Comparison of ENCODE assay signal across 10 cellular contexts in genomic region chr19:44943801-44944249, GRCh38. TPM values are rescaled to one million over a fixed set of nuclear protein-coding genes. Genes with fewer than 3 reads are reported as not detected.
DNase-seq lines count a peak whose midpoint lies in the region; ATAC-seq and TF ChIP-seq lines count a peak whose summit lies in the region.
"Had no signal": no experiment of that assay in that cellular context is flagged by ENCODE, and none has a peak within 500 bp of the region (broad histone marks: within the 10 kb centered on the region; RNA-seq: fewer than 3 reads in every experiment).

No MANE protein-coding gene starts in this region.

- no peak overlapping the region for H3K27ac Mint-ChIP-seq in endothelial cell (ENCODE audit: unreplicated experiment)
- H3K27ac Mint-ChIP-seq: T-helper 1 cell treated with Interleukin-12 subunit alpha and Interleukin-12 subunit beta and Interleukin-4 antibody, amounts not matched to agents 30 μg/mL and 1 μg/mL, for 36 hours had no signal

- H3K4me3 ChIP-seq in OCI-LY1 (ENCODE audit: low read depth, low read length, poor library complexity, severe bottlenecking) (no peak overlapping the region), right cardiac atrium (ENCODE audit: low read length) (no peak overlapping the region)

- peak overlapping the region; percentile 13; the same call in 1 of the 2 replicates for H3K9ac ChIP-seq in OCI-LY1 (ENCODE audit: low read length)

- DNase-seq in AG08395 (ENCODE audit: low spot score) (peak; percentile 42), right cardiac atrium (peak in 2 of 3 donors; percentile 72 to 76), endothelial cell (ENCODE audit: low spot score) (no peak), cerebellum (ENCODE audit: low spot score) (no peak)
- no peak for DNase-seq in effector CD4-positive, alpha-beta T cell

- H2AFZ ChIP-seq in OCI-LY1 (ENCODE audit: low read length) = no peak overlapping the region

- H3F3A ChIP-seq in OCI-LY1 (ENCODE audit: insufficient read depth, low read length) = peaks cover 4% of the 10 kb centered on the region; the same call in 1 of the 2 replicates

- no peaks in the 10 kb centered on the region for H3K36me3 ChIP-seq in OCI-LY1 (ENCODE audit: insufficient read depth, low read length)

- no peaks in the 10 kb centered on the region for H3K9me3 ChIP-seq in OCI-LY1 (ENCODE audit: low read length)
- no peaks in the 10 kb centered on the region for H3K9me3 ChIP-seq in right cardiac atrium (ENCODE audit: control insufficient read depth, low read length)

- H4K20me1 ChIP-seq in OCI-LY1 (ENCODE audit: insufficient read depth, low read length) = no peaks in the 10 kb centered on the region

- intact Hi-C loops in right cardiac atrium (cut with DNase I) = loop anchor here in 1 of 4 donors (5.0 kb wide), 1 partner anchor 37 kb away; the partner anchor contains the start of gene APOE

- H3K27me3 ChIP-seq in OCI-LY1 (ENCODE audit: insufficient read depth, low read length) = no peaks in the 10 kb centered on the region
- no peaks in the 10 kb centered on the region for H3K27me3 ChIP-seq in right cardiac atrium (ENCODE audit: control insufficient read depth, insufficient read depth)

- ATAC-seq in GM19463 (IDR thresholded peaks at IDR 0.05; ENCODE audit: unreplicated experiment) (peak; percentile 71), right cardiac atrium (peak; percentile 36 to 40), GM21825 (IDR thresholded peaks at IDR 0.05; ENCODE audit: unreplicated experiment) (no peak)

- no peaks in the 10 kb centered on the region for H3K36me3 Mint-ChIP-seq in endothelial cell (ENCODE audit: low read depth, unreplicated experiment)

- H3K27me3 Mint-ChIP-seq in endothelial cell (ENCODE audit: unreplicated experiment) = peaks cover 2% of the 10 kb centered on the region

- 38% methylated on average over 10 of the region's 10 CpGs for WGBS in right cardiac atrium

- H3K27ac ChIP-seq in OCI-LY1 (ENCODE audit: low read depth, low read length, poor library complexity, severe bottlenecking) (peak overlapping the region; percentile 79), right cardiac atrium (ENCODE audit: low read length) (no peak overlapping the region)

- no peak overlapping the region for H3K4me3 Mint-ChIP-seq in endothelial cell (ENCODE audit: unreplicated experiment)
- H3K4me3 Mint-ChIP-seq: T-helper 1 cell treated with Interleukin-12 subunit alpha and Interleukin-12 subunit beta and Interleukin-4 antibody, amounts not matched to agents 30 μg/mL and 1 μg/mL, for 36 hours had no signal

- H3K9me2 ChIP-seq in OCI-LY1 (ENCODE audit: low read depth, low read length) = no peaks in the 10 kb centered on the region

- peak overlapping the region; percentile 31; the same call in 1 of the 2 replicates for H3K4me2 ChIP-seq in OCI-LY1 (ENCODE audit: low read length)

- TF ChIP-seq CTCF in OCI-LY1 (IDR thresholded peaks at IDR 0.05; ENCODE audit: low read length) = peak; percentile 16; the same call in 1 of the 2 replicates
- TF ChIP-seq CTCF in endothelial cell (IDR thresholded peaks at IDR 0.05; ENCODE audit: unreplicated experiment) = no peak

- no peaks in the 10 kb centered on the region for H3K4me1 Mint-ChIP-seq in endothelial cell (ENCODE audit: unreplicated experiment)

- no peaks in the 10 kb centered on the region for H3K9me3 Mint-ChIP-seq in endothelial cell (ENCODE audit: unreplicated experiment)
- H3K9me3 Mint-ChIP-seq: T-helper 1 cell treated with Interleukin-12 subunit alpha and Interleukin-12 subunit beta and Interleukin-4 antibody, amounts not matched to agents 30 μg/mL and 1 μg/mL, for 36 hours had no signal

- no peaks in the 10 kb centered on the region for H3K79me2 ChIP-seq in OCI-LY1 (ENCODE audit: insufficient read depth, low read length)

- H3K4me1 ChIP-seq in OCI-LY1 (ENCODE audit: insufficient read depth, low read length, severe bottlenecking) (peaks cover 68% of the 10 kb centered on the region), right cardiac atrium (ENCODE audit: control insufficient read depth, insufficient read depth, low read length) (peaks cover 1% of the 10 kb centered on the region)

RNA-seq across cellular contexts. Expression of gene APOC4, which starts 1.8 kb away (rescaled TPM):
- not detected for total RNA-seq in right cardiac atrium
- not detected for polyA plus RNA-seq in right cardiac atrium
- not detected for total RNA-seq in endothelial cell (ENCODE audit: unreplicated experiment)
- not detected for total RNA-seq in cerebellum
- polyA plus RNA-seq: AG04450 had no signal

RNA-seq across cellular contexts. Expression of gene APOC2, which starts 2.0 kb away (rescaled TPM):
- total RNA-seq in right cardiac atrium = not detected
- 0.68 TPM for polyA plus RNA-seq in right cardiac atrium
- total RNA-seq in endothelial cell (ENCODE audit: unreplicated experiment) = not detected
- 0.91 TPM for total RNA-seq in cerebellum
- polyA plus RNA-seq: AG04450 had no signal

RNA-seq across cellular contexts. Expression of gene CLPTM1, which starts 11.4 kb away (rescaled TPM):
- total RNA-seq in right cardiac atrium (100 to 1,000 TPM in 2 of 4 donors, 10 to 100 TPM in 2; 81.4 to 106 (median 93.0) TPM), endothelial cell (ENCODE audit: unreplicated experiment) (144 TPM), cerebellum (44.1 TPM)
- 85.7 TPM for polyA plus RNA-seq in right cardiac atrium

RNA-seq across cellular contexts. Expression of gene APOC1, which starts 29.4 kb away (rescaled TPM):
- total RNA-seq in right cardiac atrium = 1 to 10 TPM; 3.1 to 10.0 (median 6.2) TPM
- polyA plus RNA-seq in right cardiac atrium = 15.4 TPM
- 44.8 TPM for total RNA-seq in endothelial cell (ENCODE audit: unreplicated experiment)
- 3.7 TPM for total RNA-seq in cerebellum

RNA-seq across cellular contexts. Expression of gene APOE, which starts 38.2 kb away (rescaled TPM):
- 10 to 100 TPM; 28.6 to 86.2 (median 82.2) TPM for total RNA-seq in right cardiac atrium
- polyA plus RNA-seq in right cardiac atrium = 109 TPM
- 258 TPM for total RNA-seq in endothelial cell (ENCODE audit: unreplicated experiment)
- 52.8 TPM for total RNA-seq in cerebellum

Comparison
In these comparisons a context has a peak if more than half of its experiments do, and no peak if none do; other contexts are left out.
1. DNase-seq: peak in AG08395 (single experiment) and right cardiac atrium (2 of 3); none in effector CD4-positive, alpha-beta T cell (single experiment), endothelial cell (single experiment) and cerebellum (single experiment).